In genomic region chr4:145524535-145524934, GRCh38 we compare ENCODE assay signal across 19 cellular contexts. TPM values are rescaled to one million over a fixed set of nuclear protein-coding genes. Genes with fewer than 3 reads are reported as not detected.
DNase-seq lines count a peak whose midpoint lies in the region; ATAC-seq, FAIRE-seq and TF ChIP-seq lines count a peak whose summit lies in the region.
"Had no signal": no experiment of that assay in that cellular context is flagged by ENCODE, and none has a peak within 500 bp of the region (broad histone marks: within the 10 kb centered on the region; RNA-seq: fewer than 3 reads in every experiment).

No MANE protein-coding gene starts in this region.

- H3K27me3 ChIP-seq in GM12878 (replicated peaks in 1 of 2; ENCODE audit: control insufficient read depth in 2 of 2, insufficient read depth in 2 of 2, low read length in 1 of 2): no peaks in the 10 kb centered on the region; a peak in 1 of 4 replicates
- H3K27me3 ChIP-seq in psoas muscle (ENCODE audit: insufficient read depth in 3 of 3, low read length in 2 of 3): no peaks in the 10 kb centered on the region

- H3K9ac ChIP-seq in GM12878 (ENCODE audit: control insufficient read depth, insufficient read depth, low read length): peak overlapping the region; percentile 58; the same call in 1 of the 2 replicates
- H3K9ac ChIP-seq: SK-N-SH had no signal

- H3K79me2 ChIP-seq in GM12878 (ENCODE audit: control insufficient read depth, insufficient read depth, low read length): peaks cover 22% of the 10 kb centered on the region

- RAD21 ChIA-PET in GM12878 (lab: Charles Lee; ENCODE audit: unreplicated experiment): no interaction called here

- no peak for TF ChIP-seq EP300 in GM12878 (IDR thresholded peaks at IDR 0.05; ENCODE audit: borderline replicate concordance in 1 of 2, control insufficient read depth in 1 of 2, low read depth in 2 of 2, low read length in 2 of 2)

- POLR2A ChIA-PET in GM10248 (lab: Yijun Ruan, JAX): no interaction called here
- POLR2A ChIA-PET in GM12878 (lab: Charles Lee): interaction anchor here (0.7 kb wide), 1 partner anchor 375 kb away, joined by 5 read pairs; no protein-coding TSS in a partner anchor
- POLR2A ChIA-PET in RWPE1 (lab: Yijun Ruan, JAX; ENCODE audit: low non-redundant PET): interaction anchor here (0.5 kb wide), 1 partner anchor 92 kb away, joined by 3 read pairs; no protein-coding TSS in a partner anchor

- H3K4me1 ChIP-seq in GM12878 (ENCODE audit: control insufficient read depth, insufficient read depth, low read length): peaks cover 16% of the 10 kb centered on the region
- peaks cover 28% of the 10 kb centered on the region for H3K4me1 ChIP-seq in psoas muscle

- peak overlapping the region; percentile 51 for H3K4me3 ChIP-seq in GM12878
- no peak overlapping the region for H3K4me3 ChIP-seq in psoas muscle

- no peaks in the 10 kb centered on the region; a peak in 1 of 4 replicates for H3K36me3 ChIP-seq in GM12878 (ENCODE audit: control insufficient read depth in 2 of 2, insufficient read depth in 2 of 2, low read length in 1 of 2)
- H3K36me3 ChIP-seq in psoas muscle (ENCODE audit: insufficient read depth in 1 of 2, low read depth in 1 of 2): no peaks in the 10 kb centered on the region

- BruUV-seq in GM12878 (replicated peaks; lab: Mats Ljungman, UMichigan): no TSS peak

- FAIRE-seq in GM12878 (lab: Jason Lieb, UNC): no peak

- H3K9me3 ChIP-seq in GM12878 (replicated peaks; ENCODE audit: control insufficient read depth, insufficient read depth, low read length) (no peaks in the 10 kb centered on the region; the same call in 2 of the 3 replicates), psoas muscle (no peaks in the 10 kb centered on the region)
- H3K9me3 ChIP-seq: SK-N-SH had no signal

- no peak for TF ChIP-seq RAD21 in GM12878 (IDR thresholded peaks at IDR 0.05; ENCODE audit: insufficient read depth, low read depth, low read length)

- TF ChIP-seq CTCF in GM10248 (IDR thresholded peaks at IDR 0.05; ENCODE audit: control extremely low read depth, extremely low read depth, low read depth, missing control alignments): no peak
- no peak for TF ChIP-seq CTCF in GM12878 (IDR thresholded peaks at IDR 0.05 in 2 of 3, conservative IDR thresholded peaks at IDR 0.05 in 1 of 3; ENCODE audit: control insufficient read depth in 2 of 3, extremely low read depth in 1 of 3, insufficient read depth in 1 of 3, low read depth in 3 of 3, low read length in 3 of 3)
- TF ChIP-seq CTCF in psoas muscle (IDR thresholded peaks at IDR 0.05): no peak
- no peak for TF ChIP-seq CTCF in RWPE1 (conservative IDR thresholded peaks at IDR 0.05; ENCODE audit: low read depth)

- H3K4me2 ChIP-seq in GM12878 (ENCODE audit: control insufficient read depth, insufficient read depth): peak overlapping the region; percentile 63; the same call in 1 of the 2 replicates
- H3K4me2 ChIP-seq: SK-N-SH had no signal

- TF ChIP-seq POLR2A in GM12878 (IDR thresholded peaks at IDR 0.05; ENCODE audit: low read depth, low read length): no peak

- CTCF ChIA-PET in GM10248 (lab: Yijun Ruan, JAX): interaction anchor here (1.0 to 1.5 kb wide), 4 partner anchors 15 to 27 kb away, joined by 3 to 5 read pairs (median 3); no protein-coding TSS in a partner anchor
- CTCF ChIA-PET in GM12878 (lab: Yijun Ruan, JAX): no interaction called here
- CTCF ChIA-PET in RWPE1 (lab: Yijun Ruan, JAX): no interaction called here

- peak; percentile 59 for ATAC-seq in HG02623 (IDR thresholded peaks at IDR 0.05; ENCODE audit: unreplicated experiment)
- no peak for ATAC-seq in GM12878
- no peak for ATAC-seq in psoas muscle
- ATAC-seq in activated CD4-positive, CD25-positive, alpha-beta regulatory T cell treated with anti-CD3 and anti-CD28 coated beads, Interleukin-2, amount 50 U/mL, for 24 hours: no peak
- ATAC-seq in GM21367 (IDR thresholded peaks at IDR 0.05; ENCODE audit: unreplicated experiment): no peak
- ATAC-seq: activated naive CD4-positive, alpha-beta T cell treated with anti-CD3 and anti-CD28 coated beads, Interleukin-2, amount 50 U/mL, for 72 hours; activated T-cell treated with anti-CD3 and anti-CD28 coated beads, Interleukin-2, amount 50 U/mL, for 72 hours; natural killer cell treated with Interleukin-12 subunit alpha and Interleukin-12 subunit beta and Interleukin-15 and Interleukin-18, amount 100 ng/mL, for 72 hours had no signal

- no peak overlapping the region for H2AFZ ChIP-seq in GM12878 (ENCODE audit: control insufficient read depth, low read depth, low read length)

- intact Hi-C loops in GM12878 (cut with micrococcal nuclease; ENCODE audit: unreplicated experiment) (no loop called here), psoas muscle (cut with DNase I) (no loop called here)

- in situ Hi-C loops in GM12878 (cut with MboI): no loop called here

- no peaks in the 10 kb centered on the region for H4K20me1 ChIP-seq in GM12878 (ENCODE audit: control insufficient read depth, insufficient read depth)

- SMC1A ChIA-PET in GM12878 (lab: Charles Lee; ENCODE audit: uncharacterized antibody, unreplicated experiment): interaction anchor here (1.3 kb wide), 1 partner anchor 18 kb away, joined by 3 read pairs; no protein-coding TSS in a partner anchor

- DNase-seq in GM10248 (ENCODE audit: extremely low spot score) (peak; percentile 26), GM12878 (ENCODE audit: low read depth, low spot score) (no peak), psoas muscle (no peak), RWPE1 (ENCODE audit: low spot score) (no peak), EL (no peak)
- DNase-seq: activated CD8-positive, alpha-beta memory T cell treated with anti-CD3 and anti-CD28 coated beads for 24 hours; activated T-cell treated with anti-CD3 and anti-CD28 coated beads, Interleukin-2, amount 50 U/mL, for 72 hours; CD4-positive, alpha-beta memory T cell; DMS153; HCEC 1CT; NCI-H1694; SK-N-SH; stimulated activated CD8-positive, alpha-beta memory T cell treated with anti-CD3 and anti-CD28 coated beads, Interleukin-4, amount 100 ng/mL, for 48 hours; T1000 had no signal

- 0% methylated on average over 2 of the region's 2 CpGs for WGBS in GM12878 (ENCODE audit: insufficient coverage, insufficient replicate concordance, low lambda C conversion rate, missing lambda C conversion rate)
- WGBS in psoas muscle, 3 donors: 27 to 32% (median 29%) methylated on average over 2 of the region's 2 CpGs

- peak overlapping the region; percentile 62 for H3K27ac ChIP-seq in GM12878 (ENCODE audit: control insufficient read depth, insufficient read depth)
- H3K27ac ChIP-seq in psoas muscle: peak overlapping the region; percentile 21
- H3K27ac ChIP-seq in RWPE1: no peak overlapping the region

TF ChIP-seq in GM12878, 131 proteins besides CTCF, POLR2A, EP300 and RAD21:
- no peak for TF ChIP-seq PAX5 (IDR thresholded peaks at IDR 0.05; ENCODE audit: borderline replicate concordance, low read depth, low read length)
- no peak for TF ChIP-seq MTA3 (IDR thresholded peaks at IDR 0.05; ENCODE audit: borderline replicate concordance, low read length)
- TF ChIP-seq TARDBP (IDR thresholded peaks at IDR 0.05; ENCODE audit: borderline replicate concordance): no peak
- TF ChIP-seq CHD4 (IDR thresholded peaks at IDR 0.05): no peak
- no peak for TF ChIP-seq YY1 (IDR thresholded peaks at IDR 0.05; ENCODE audit: low read depth, low read length)
- no peak for TF ChIP-seq BACH1 (IDR thresholded peaks at IDR 0.05; ENCODE audit: borderline replicate concordance)
- no peak for TF ChIP-seq ZNF207 (IDR thresholded peaks at IDR 0.05; ENCODE audit: borderline replicate concordance)

RNA-seq across cellular contexts. Expression of gene SMAD1, which starts 42.9 kb away (rescaled TPM):
- total RNA-seq in GM12878 (2013; cell fraction: nucleolus; rRNA removed): 2.0 and 2.4 TPM in 2 replicates
- total RNA-seq in GM12878 (2014; rRNA removed) (12.4 and 19.9 TPM in 2 replicates), GM12878 (2014; rRNA removed; fragmentation: Illumina TruSeq; extraction: Trizol) (14.5 and 16.5 TPM in 2 replicates), GM12878 (2021) (13.5 and 13.8 TPM in 2 replicates), psoas muscle (10 to 100 TPM; 17.2 to 30.6 (median 21.9) TPM)
- 5.1 TPM for polyA plus RNA-seq in GM12878 (2011; ENCODE audit: low read depth)
- polyA plus RNA-seq in GM12878 (2011; rRNA removed) (0.23 and 0.29 TPM in 2 replicates), GM12878 (2014; fragmentation: Illumina TruSeq; extraction: Trizol) (17.5 and 20.5 TPM in 2 replicates), GM12878 (2014; fragmentation: Nextera tagmentation; extraction: Ambion mirVana) (10 to 100 TPM in 1 of 2 experiments, 1 to 10 TPM in 1; 7.8 to 11.6 TPM), GM12878 (2014; rRNA removed) (10.6 and 13.4 TPM in 2 replicates), GM12878 (2016; fragmentation: Nextera tagmentation; extraction: Ambion mirVana) (10 to 100 TPM; 16.1 to 17.0 TPM), psoas muscle (10 to 100 TPM in 1 of 3 donors, 1 to 10 TPM in 2; 5.0 to 11.8 (median 6.5) TPM)
- 0.17 and 0.22 TPM in 2 replicates for polyA plus RNA-seq in GM12878 (2011; cell fraction: cytosol; rRNA removed)
- 0.16 and 0.59 TPM in 2 replicates for polyA plus RNA-seq in GM12878 (2011; cell fraction: nucleus; rRNA removed)
- polyA plus RNA-seq in GM12878 (2012): 6.6 and 8.3 TPM in 2 replicates
- 1.1 TPM in 1 of 2 replicates, not detected in the other for polyA minus RNA-seq in GM12878 (2011; rRNA and poly(A)+ RNA removed)
- polyA minus RNA-seq in GM12878 (2011; cell fraction: cytosol; rRNA and poly(A)+ RNA removed): 0.73 TPM in 1 of 2 replicates, not detected in the other
- polyA minus RNA-seq in GM12878 (2011; cell fraction: nucleus; rRNA and poly(A)+ RNA removed): not detected in 2 replicates
